Comparison of ENCODE assay signal across 8 cellular contexts in the genomic region with DNA sequence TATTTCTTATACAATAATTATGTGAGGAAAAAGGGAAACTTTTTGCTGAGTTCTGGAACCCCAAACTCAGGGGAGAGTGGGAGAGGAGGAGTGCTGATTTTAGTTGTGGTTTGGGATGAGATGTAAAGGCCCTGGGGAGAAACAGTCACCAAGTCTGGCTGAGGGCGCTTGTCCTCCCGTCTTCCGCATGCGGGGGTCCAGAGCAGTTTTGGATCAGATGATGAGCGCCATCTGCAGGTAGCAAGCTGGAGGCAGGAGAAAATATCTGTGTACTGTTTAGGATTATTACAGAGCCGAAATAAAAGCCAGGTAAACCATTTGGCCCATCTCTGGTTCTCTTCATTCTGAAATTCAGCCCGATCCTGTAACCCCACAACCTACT. TPM values are rescaled to one million over a fixed set of nuclear protein-coding genes. Genes with fewer than 3 reads are reported as not detected.
A peak's percentile ranks its signal among the peaks of the same experiment; 100 is the strongest.
DNase-seq lines count a peak whose midpoint lies in the region; ATAC-seq, FAIRE-seq and TF ChIP-seq lines count a peak whose summit lies in the region.

No MANE protein-coding gene starts in this region.

- H3K27ac Mint-ChIP-seq in CD4-positive, alpha-beta T cell, result peak overlapping the region; percentile 96
- H3K27ac Mint-ChIP-seq in activated naive CD4-positive, alpha-beta T cell treated with anti-CD3 and anti-CD28 coated beads, Interleukin-2, amount 50 U/mL, for 24 hours, result peak overlapping the region; percentile 99

- no peaks in the 10 kb centered on the region for H3K9me3 Mint-ChIP-seq in CD4-positive, alpha-beta T cell
- H3K9me3 Mint-ChIP-seq in activated naive CD4-positive, alpha-beta T cell treated with anti-CD3 and anti-CD28 coated beads, Interleukin-2, amount 50 U/mL, for 24 hours, result no peaks in the 10 kb centered on the region

- TF ChIP-seq CTCF in CD4-positive, alpha-beta T cell (IDR thresholded peaks at IDR 0.05), result peak; percentile 83
- TF ChIP-seq CTCF in pancreas (IDR thresholded peaks at IDR 0.05), result peak; percentile 36 to 65 (median 58)
- TF ChIP-seq CTCF in thyroid gland (IDR thresholded peaks at IDR 0.05), result peak; percentile 51 to 92 (median 84)

- H3K27me3 Mint-ChIP-seq in CD4-positive, alpha-beta T cell, result no peaks in the 10 kb centered on the region
- no peaks in the 10 kb centered on the region for H3K27me3 Mint-ChIP-seq in activated naive CD4-positive, alpha-beta T cell treated with anti-CD3 and anti-CD28 coated beads, Interleukin-2, amount 50 U/mL, for 24 hours

- peaks cover 52% of the 10 kb centered on the region for H3K4me1 Mint-ChIP-seq in CD4-positive, alpha-beta T cell (ENCODE audit: low read depth)
- peaks cover 56% of the 10 kb centered on the region for H3K4me1 Mint-ChIP-seq in activated naive CD4-positive, alpha-beta T cell treated with anti-CD3 and anti-CD28 coated beads, Interleukin-2, amount 50 U/mL, for 24 hours

- H3K27me3 ChIP-seq in CD4-positive, alpha-beta T cell (ENCODE audit: control insufficient read depth, insufficient read depth, low read length), result no peaks in the 10 kb centered on the region
- H3K27me3 ChIP-seq in pancreas (no peaks in the 10 kb centered on the region), thyroid gland (no peaks in the 10 kb centered on the region)

- no peak for TF ChIP-seq POLR2A in thyroid gland (IDR thresholded peaks at IDR 0.05)

- ATAC-seq in CD4-positive, alpha-beta T cell (ENCODE audit: poor library complexity), result peak; percentile 68
- ATAC-seq in GM21717 (IDR thresholded peaks at IDR 0.05; ENCODE audit: unreplicated experiment), result peak; percentile 32
- ATAC-seq in pancreas, result peak; percentile 67 to 86 (median 76)

- H3K36me3 Mint-ChIP-seq in CD4-positive, alpha-beta T cell (ENCODE audit: low read depth), result peaks cover 14% of the 10 kb centered on the region
- H3K36me3 Mint-ChIP-seq in activated naive CD4-positive, alpha-beta T cell treated with anti-CD3 and anti-CD28 coated beads, Interleukin-2, amount 50 U/mL, for 24 hours, result peaks cover 6% of the 10 kb centered on the region

- intact Hi-C loops in CD4-positive, alpha-beta T cell (cut with DNase I, micrococcal nuclease), result loop anchor here (1.0 to 10.0 kb wide), 5 partner anchors 119 to 1132 kb away; a partner anchor contains a TSS
- intact Hi-C loops in head of caudate nucleus (cut with DNase I) (loop anchor here (5.0 kb wide), 1 partner anchor 287 kb away; no protein-coding TSS in a partner anchor), pancreas (cut with DNase I) (loop anchor here in 1 of 3 donors (5.0 kb wide), 1 partner anchor 117 kb away; a partner anchor contains a TSS), thyroid gland (cut with DNase I) (loop anchor here (10.0 kb wide), 1 partner anchor 294 kb away; a partner anchor contains a TSS)

- H3K27ac ChIP-seq in CD4-positive, alpha-beta T cell (ENCODE audit: low read depth, low read length), result peak overlapping the region; percentile 88
- H3K27ac ChIP-seq in SK-N-MC (no peak overlapping the region), pancreas (peak overlapping the region; percentile 74 to 96 (median 88)), thyroid gland (peak overlapping the region; percentile 95 to 99 (median 98))

- H3K4me3 ChIP-seq in SK-N-MC (no peak overlapping the region), pancreas (peak overlapping the region in 2 of 4 donors; percentile 58 to 80), thyroid gland (replicated peaks in 1 of 3) (peak overlapping the region in 1 of 3 donors; percentile 88)

- no peak for FAIRE-seq in pancreas (lab: Jason Lieb, UNC)

- peak overlapping the region; percentile 93 for H3K4me3 Mint-ChIP-seq in CD4-positive, alpha-beta T cell
- H3K4me3 Mint-ChIP-seq in activated naive CD4-positive, alpha-beta T cell treated with anti-CD3 and anti-CD28 coated beads, Interleukin-2, amount 50 U/mL, for 24 hours, result peak overlapping the region; percentile 97

- CTCF ChIA-PET in CD4-positive, alpha-beta T cell (lab: Charles Lee), result interaction anchor here (0.8 to 3.2 kb wide), 17 partner anchors 9 to 1132 kb away, joined by 3 to 45 read pairs (median 5); a partner anchor contains a TSS

- H3K9ac ChIP-seq in SK-N-MC (ENCODE audit: insufficient read length), result no peak overlapping the region

- peaks cover 0 to 16% (median 0%) of the 10 kb centered on the region in 3 donors for H3K4me1 ChIP-seq in pancreas
- peaks cover 13 to 31% of the 10 kb centered on the region in 2 donors for H3K4me1 ChIP-seq in thyroid gland

- no peaks in the 10 kb centered on the region for H3K9me3 ChIP-seq in CD4-positive, alpha-beta T cell (ENCODE audit: control insufficient read depth, low read length)
- no peaks in the 10 kb centered on the region for H3K9me3 ChIP-seq in SK-N-MC (ENCODE audit: low read depth, low read length)
- H3K9me3 ChIP-seq in pancreas, result no peaks in the 10 kb centered on the region
- H3K9me3 ChIP-seq in thyroid gland, result no peaks in the 10 kb centered on the region

- POLR2A ChIA-PET in CD4-positive, alpha-beta T cell (lab: Charles Lee), result interaction anchor here (0.7 to 5.3 kb wide), 15 partner anchors 55 to 1134 kb away, joined by 3 to 94 read pairs (median 5); a partner anchor contains a TSS

- peak; percentile 71 to 82 (median 76) for DNase-seq in CD4-positive, alpha-beta T cell
- DNase-seq in MV-4-11 (lab: John Stamatoyannopoulos, UW) (peak; percentile 78), SK-N-MC (ENCODE audit: low read depth, low spot score) (peak; percentile 63), head of caudate nucleus (peak; percentile 66 to 92 (median 79)), pancreas (peak; percentile 70 to 81 (median 78)), thyroid gland (peak; percentile 83 to 86)

- 0% methylated on average over 7 of the region's 7 CpGs for WGBS in pancreas, 2 donors
- 1% methylated on average over 7 of the region's 7 CpGs for WGBS in thyroid gland, 2 donors

- H3K36me3 ChIP-seq in SK-N-MC (ENCODE audit: insufficient read depth, low read length) (no peaks in the 10 kb centered on the region), pancreas (no peaks in the 10 kb centered on the region), thyroid gland (no peaks in the 10 kb centered on the region)

RNA-seq across cellular contexts. Expression of a gene that starts 1.6 kb away (rescaled TPM):
- 10 to 100 TPM; 29.0 to 31.6 TPM for total RNA-seq in CD4-positive, alpha-beta T cell
- total RNA-seq in pancreas (10 to 100 TPM in 5 of 6 donors, 1 to 10 TPM in 1; 7.6 to 27.7 (median 13.4) TPM), thyroid gland (100 to 1,000 TPM in 1 of 4 donors, 10 to 100 TPM in 3; 44.5 to 107 (median 69.4) TPM)
- polyA plus RNA-seq in pancreas, result 10 to 100 TPM in 1 of 2 donors, 1 to 10 TPM in 1; 7.2 to 11.3 TPM
